12 cellular contexts compared by ENCODE assay signal in the genomic region with DNA sequence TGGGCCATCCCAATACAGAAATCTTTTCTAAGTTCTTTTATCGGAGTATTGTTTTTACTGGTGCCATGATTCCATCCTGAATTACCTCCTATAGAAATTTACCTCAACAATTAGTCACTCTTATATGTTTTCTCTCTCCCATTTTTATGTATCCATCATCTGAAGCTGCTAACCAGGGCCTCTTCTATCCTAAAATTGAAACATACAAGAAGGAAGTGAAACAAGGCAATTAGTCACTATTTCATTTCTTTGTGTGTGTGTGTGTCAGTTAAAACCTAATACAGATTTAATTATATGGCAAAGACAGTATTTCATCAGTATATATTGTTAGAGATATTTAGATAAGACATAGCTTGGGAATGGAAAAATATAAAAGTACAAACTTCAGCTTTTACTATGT.
DNase-seq lines count a peak whose midpoint lies in the region; ATAC-seq and TF ChIP-seq lines count a peak whose summit lies in the region.
"Had no signal": no experiment of that assay in that cellular context is flagged by ENCODE, and none has a peak within 500 bp of the region (broad histone marks: within the 10 kb centered on the region; RNA-seq: fewer than 3 reads in every experiment).

No MANE protein-coding gene starts in this region.

- TF ChIP-seq EP300 in gastroesophageal sphincter (IDR thresholded peaks at IDR 0.05): no peak

- H3K27ac Mint-ChIP-seq in activated T-helper 17 cell treated with anti-CD3 and anti-CD28 coated beads, Interleukin-2, amount 50 U/mL, for 72 hours: peak overlapping the region; percentile 37
- H3K27ac Mint-ChIP-seq in MCF 10A (ENCODE audit: low read depth, unreplicated experiment): no peak overlapping the region
- H3K27ac Mint-ChIP-seq: activated CD8-positive, alpha-beta memory T cell treated with anti-CD3 and anti-CD28 coated beads, Interleukin-2, amount 10 ng/mL, durations not matched to agents 7 days and 5 days; brain; immature natural killer cell had no signal

- H3K9me3 Mint-ChIP-seq in activated T-helper 17 cell treated with anti-CD3 and anti-CD28 coated beads, Interleukin-2, amount 50 U/mL, for 72 hours: no peaks in the 10 kb centered on the region
- H3K9me3 Mint-ChIP-seq in MCF 10A (ENCODE audit: unreplicated experiment): no peaks in the 10 kb centered on the region
- H3K9me3 Mint-ChIP-seq: brain, immature natural killer cell had no signal

- intact Hi-C loops in MCF 10A (cut with micrococcal nuclease): no loop called here

- no peaks in the 10 kb centered on the region for H3K36me3 ChIP-seq in gastroesophageal sphincter

- TF ChIP-seq CTCF in gastroesophageal sphincter (IDR thresholded peaks at IDR 0.05): no peak
- TF ChIP-seq CTCF in MCF 10A (IDR thresholded peaks at IDR 0.05; ENCODE audit: unreplicated experiment): no peak

- no peaks in the 10 kb centered on the region for H3K27me3 Mint-ChIP-seq in activated T-helper 17 cell treated with anti-CD3 and anti-CD28 coated beads, Interleukin-2, amount 50 U/mL, for 72 hours
- H3K27me3 Mint-ChIP-seq in MCF 10A (ENCODE audit: insufficient read depth, unreplicated experiment): no peaks in the 10 kb centered on the region
- H3K27me3 Mint-ChIP-seq: brain had no signal

- H3K36me3 Mint-ChIP-seq in activated T-helper 17 cell treated with anti-CD3 and anti-CD28 coated beads, Interleukin-2, amount 50 U/mL, for 72 hours (ENCODE audit: low read depth): no peaks in the 10 kb centered on the region
- peaks cover 4% of the 10 kb centered on the region for H3K36me3 Mint-ChIP-seq in MCF 10A (ENCODE audit: insufficient read depth, unreplicated experiment)
- H3K36me3 Mint-ChIP-seq: brain, immature natural killer cell had no signal

- H3K27ac ChIP-seq in gastroesophageal sphincter: no peak overlapping the region

- peak overlapping the region; percentile 5 for H3K4me3 Mint-ChIP-seq in activated T-helper 17 cell treated with anti-CD3 and anti-CD28 coated beads, Interleukin-2, amount 50 U/mL, for 72 hours
- no peak overlapping the region for H3K4me3 Mint-ChIP-seq in MCF 10A (ENCODE audit: unreplicated experiment)
- H3K4me3 Mint-ChIP-seq: activated CD8-positive, alpha-beta memory T cell treated with anti-CD3 and anti-CD28 coated beads, Interleukin-2, amount 10 ng/mL, durations not matched to agents 7 days and 5 days; brain; immature natural killer cell had no signal

- no TSS peak for BruUV-seq in MCF 10A (replicated peaks; lab: Mats Ljungman, UMichigan)

- DNase-seq in NCI-H1417 treated with DMSO at 0.1 percent for 48 hours (lab: John Stamatoyannopoulos, UW) (no peak), MCF 10A (ENCODE audit: unreplicated experiment) (no peak), glomerular visceral epithelial cell (ENCODE audit: extremely low spot score) (no peak)
- DNase-seq: activated CD8-positive, alpha-beta memory T cell treated with anti-CD3 and anti-CD28 coated beads, Interleukin-2, amount 10 ng/mL, durations not matched to agents 7 days and 5 days; immature natural killer cell; stimulated activated naive CD4-positive, alpha-beta T cell treated with Interleukin-2 at 50 U/mL for 16 hours had no signal

- H3K4me1 Mint-ChIP-seq in activated T-helper 17 cell treated with anti-CD3 and anti-CD28 coated beads, Interleukin-2, amount 50 U/mL, for 72 hours: peaks cover 19% of the 10 kb centered on the region
- H3K4me1 Mint-ChIP-seq in MCF 10A (ENCODE audit: insufficient read depth, unreplicated experiment): peaks cover 5% of the 10 kb centered on the region
- H3K4me1 Mint-ChIP-seq: brain had no signal

- H3K4me1 ChIP-seq in gastroesophageal sphincter: no peaks in the 10 kb centered on the region

- no peak overlapping the region for H3K4me3 ChIP-seq in gastroesophageal sphincter

- WGBS in gastroesophageal sphincter (ENCODE audit: low coverage in 1 of 2), 2 donors: 88 to 100% methylated on average over 1 of the region's 1 CpG

- H3K9me3 ChIP-seq in gastroesophageal sphincter: no peaks in the 10 kb centered on the region

- H3K27me3 ChIP-seq in gastroesophageal sphincter: no peaks in the 10 kb centered on the region

- CTCF ChIA-PET in MCF 10A (lab: Yijun Ruan, JAX): interaction anchor here (1.1 kb wide), 1 partner anchor 10 kb away, joined by 3 read pairs; no protein-coding TSS in a partner anchor

- TF ChIP-seq POLR2A in gastroesophageal sphincter (IDR thresholded peaks at IDR 0.05): no peak

- POLR2A ChIA-PET in MCF 10A (lab: Yijun Ruan, JAX): no interaction called here

- ATAC-seq in GM18861 (IDR thresholded peaks at IDR 0.05; ENCODE audit: unreplicated experiment) (peak; percentile 55), GM21528 (IDR thresholded peaks at IDR 0.05; ENCODE audit: low FRiP score, unreplicated experiment) (peak; percentile 71), HG03139 (IDR thresholded peaks at IDR 0.05; ENCODE audit: unreplicated experiment) (peak; percentile 58), gastroesophageal sphincter (no peak)
- ATAC-seq in activated T-helper 17 cell treated with anti-CD3 and anti-CD28 coated beads, Interleukin-2, amount 50 U/mL, for 72 hours (replicated peaks): peak; percentile 71
- ATAC-seq: activated CD8-positive, alpha-beta memory T cell treated with anti-CD3 and anti-CD28 coated beads, Interleukin-2, amount 10 ng/mL, durations not matched to agents 7 days and 5 days had no signal
